ENCODE assay signal across 1 cellular context in the genomic region with DNA sequence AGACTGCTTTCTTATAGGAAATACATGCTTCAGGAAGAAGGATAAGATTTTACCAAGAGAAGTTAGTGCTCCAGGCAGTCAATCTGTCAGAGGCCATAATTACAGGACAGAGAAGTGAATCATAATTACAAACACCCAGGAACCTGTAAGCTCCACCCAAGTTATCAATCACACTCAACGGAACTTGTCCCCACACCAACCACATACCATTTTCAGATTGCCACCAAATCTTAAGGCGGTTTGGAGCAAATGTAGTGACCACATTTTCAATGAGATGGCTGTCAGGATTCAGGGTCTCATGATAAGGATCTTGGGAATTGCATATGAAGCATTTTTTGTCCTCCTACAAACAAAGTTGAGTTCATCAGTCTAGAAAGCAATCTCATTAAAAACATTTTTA.
TF ChIP-seq lines count a peak whose summit lies in the region.

No MANE protein-coding gene starts in this region.

TF ChIP-seq in WTC11, 78 proteins besides CTCF, POLR2A, EP300 and RAD21 (continued from another document):
- TF ChIP-seq, protein P1, sequence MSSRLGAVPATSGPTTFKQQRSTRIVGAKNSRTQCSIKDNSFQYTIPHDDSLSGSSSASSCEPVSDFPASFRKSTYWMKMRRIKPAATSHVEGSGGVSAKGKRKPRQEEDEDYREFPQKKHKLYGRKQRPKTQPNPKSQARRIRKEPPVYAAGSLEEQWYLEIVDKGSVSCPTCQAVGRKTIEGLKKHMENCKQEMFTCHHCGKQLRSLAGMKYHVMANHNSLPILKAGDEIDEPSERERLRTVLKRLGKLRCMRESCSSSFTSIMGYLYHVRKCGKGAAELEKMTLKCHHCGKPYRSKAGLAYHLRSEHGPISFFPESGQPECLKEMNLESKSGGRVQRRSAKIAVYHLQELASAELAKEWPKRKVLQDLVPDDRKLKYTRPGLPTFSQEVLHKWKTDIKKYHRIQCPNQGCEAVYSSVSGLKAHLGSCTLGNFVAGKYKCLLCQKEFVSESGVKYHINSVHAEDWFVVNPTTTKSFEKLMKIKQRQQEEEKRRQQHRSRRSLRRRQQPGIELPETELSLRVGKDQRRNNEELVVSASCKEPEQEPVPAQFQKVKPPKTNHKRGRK (CRISPR knock-in tag; IDR thresholded peaks at IDR 0.05; ENCODE audit: borderline replicate concordance) = no peak
- TF ChIP-seq ZNF263 (CRISPR knock-in tag; IDR thresholded peaks at IDR 0.05; ENCODE audit: low read depth) (no peak), ATF1 (CRISPR knock-in tag; IDR thresholded peaks at IDR 0.05) (no peak), NFE2L1 (CRISPR knock-in tag; IDR thresholded peaks at IDR 0.05) (no peak)
- TF ChIP-seq, protein P2, sequence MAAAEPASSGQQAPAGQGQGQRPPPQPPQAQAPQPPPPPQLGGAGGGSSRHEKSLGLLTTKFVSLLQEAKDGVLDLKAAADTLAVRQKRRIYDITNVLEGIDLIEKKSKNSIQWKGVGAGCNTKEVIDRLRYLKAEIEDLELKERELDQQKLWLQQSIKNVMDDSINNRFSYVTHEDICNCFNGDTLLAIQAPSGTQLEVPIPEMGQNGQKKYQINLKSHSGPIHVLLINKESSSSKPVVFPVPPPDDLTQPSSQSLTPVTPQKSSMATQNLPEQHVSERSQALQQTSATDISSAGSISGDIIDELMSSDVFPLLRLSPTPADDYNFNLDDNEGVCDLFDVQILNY (CRISPR knock-in tag; IDR thresholded peaks at IDR 0.05) = no peak
